In the genomic region with DNA sequence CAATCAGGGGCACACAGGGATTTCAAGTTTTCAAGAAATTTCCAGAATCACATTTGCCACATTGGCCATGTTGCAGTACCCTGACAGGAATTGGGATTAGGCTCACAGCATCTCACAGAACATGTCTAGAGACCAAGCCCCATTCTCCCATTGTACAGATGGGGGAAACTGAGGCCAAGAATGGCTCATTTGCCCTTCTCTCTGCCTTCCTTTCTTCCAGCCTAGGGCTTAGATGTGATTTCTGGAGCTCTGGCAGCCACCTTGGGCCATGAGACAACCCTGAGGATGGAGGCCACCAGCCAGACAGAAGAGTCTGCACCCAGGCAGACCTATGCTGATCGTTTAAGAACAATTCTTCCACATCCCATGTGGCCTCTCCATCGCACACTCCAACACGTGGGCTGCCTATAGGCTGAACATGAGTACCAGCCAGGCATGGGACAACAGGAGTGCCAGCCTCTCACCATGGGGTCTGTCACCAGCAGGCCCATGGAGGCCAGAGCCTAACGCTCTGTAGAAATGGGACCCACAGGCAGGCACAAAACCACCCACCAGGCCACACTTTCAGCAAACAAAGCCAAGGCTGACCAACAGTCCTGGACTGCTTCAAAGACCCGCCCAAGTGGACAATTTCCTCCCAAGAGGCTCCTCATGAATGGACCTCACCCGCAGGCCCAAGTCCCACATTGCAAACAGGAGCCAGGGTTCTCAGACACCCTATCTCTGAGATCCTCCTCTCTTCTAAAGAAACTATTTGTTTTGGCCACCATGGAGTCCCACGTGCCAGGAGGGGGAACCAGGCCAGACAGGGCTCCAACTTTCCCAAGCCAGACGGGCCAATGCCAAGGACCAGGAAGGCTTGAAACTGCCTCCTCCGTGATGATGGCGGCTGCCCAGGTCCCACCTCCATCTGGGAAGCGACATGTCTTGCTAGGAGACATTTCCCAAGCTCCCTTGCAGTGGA, we compare ENCODE assay signal across 2 cellular contexts.
TF ChIP-seq lines count a peak whose summit lies in the region.

No MANE protein-coding gene starts in this region.

TF ChIP-seq in IMR-90, 13 proteins besides CTCF, POLR2A, EP300 and RAD21:
- TF ChIP-seq CEBPB (IDR thresholded peaks at IDR 0.05; ENCODE audit: low read depth, low read length), result no peak
- TF ChIP-seq MAZ (IDR thresholded peaks at IDR 0.05; ENCODE audit: borderline replicate concordance, low read depth, low read length), result no peak
- TF ChIP-seq FOS (IDR thresholded peaks at IDR 0.05; ENCODE audit: low read depth, low read length), result no peak
- TF ChIP-seq RFX5 (IDR thresholded peaks at IDR 0.05; ENCODE audit: low read depth, low read length), result no peak

TF ChIP-seq in GM23338, 12 proteins besides CTCF, POLR2A, EP300 and RAD21:
- TF ChIP-seq NANOG (IDR thresholded peaks at IDR 0.05; ENCODE audit: borderline replicate concordance), result no peak
- no peak for TF ChIP-seq ZNF331 (CRISPR knock-in tag; IDR thresholded peaks at IDR 0.05; ENCODE audit: low read depth)
- TF ChIP-seq STAT1 (IDR thresholded peaks at IDR 0.05; ENCODE audit: unreplicated experiment), result no peak
- TF ChIP-seq REST (IDR thresholded peaks at IDR 0.05; ENCODE audit: unreplicated experiment), result no peak
- no peak for TF ChIP-seq ETS1 (IDR thresholded peaks at IDR 0.05)
- TF ChIP-seq POLR2AphosphoS5 (IDR thresholded peaks at IDR 0.05; ENCODE audit: low read depth), result no peak
- TF ChIP-seq, protein P1, sequence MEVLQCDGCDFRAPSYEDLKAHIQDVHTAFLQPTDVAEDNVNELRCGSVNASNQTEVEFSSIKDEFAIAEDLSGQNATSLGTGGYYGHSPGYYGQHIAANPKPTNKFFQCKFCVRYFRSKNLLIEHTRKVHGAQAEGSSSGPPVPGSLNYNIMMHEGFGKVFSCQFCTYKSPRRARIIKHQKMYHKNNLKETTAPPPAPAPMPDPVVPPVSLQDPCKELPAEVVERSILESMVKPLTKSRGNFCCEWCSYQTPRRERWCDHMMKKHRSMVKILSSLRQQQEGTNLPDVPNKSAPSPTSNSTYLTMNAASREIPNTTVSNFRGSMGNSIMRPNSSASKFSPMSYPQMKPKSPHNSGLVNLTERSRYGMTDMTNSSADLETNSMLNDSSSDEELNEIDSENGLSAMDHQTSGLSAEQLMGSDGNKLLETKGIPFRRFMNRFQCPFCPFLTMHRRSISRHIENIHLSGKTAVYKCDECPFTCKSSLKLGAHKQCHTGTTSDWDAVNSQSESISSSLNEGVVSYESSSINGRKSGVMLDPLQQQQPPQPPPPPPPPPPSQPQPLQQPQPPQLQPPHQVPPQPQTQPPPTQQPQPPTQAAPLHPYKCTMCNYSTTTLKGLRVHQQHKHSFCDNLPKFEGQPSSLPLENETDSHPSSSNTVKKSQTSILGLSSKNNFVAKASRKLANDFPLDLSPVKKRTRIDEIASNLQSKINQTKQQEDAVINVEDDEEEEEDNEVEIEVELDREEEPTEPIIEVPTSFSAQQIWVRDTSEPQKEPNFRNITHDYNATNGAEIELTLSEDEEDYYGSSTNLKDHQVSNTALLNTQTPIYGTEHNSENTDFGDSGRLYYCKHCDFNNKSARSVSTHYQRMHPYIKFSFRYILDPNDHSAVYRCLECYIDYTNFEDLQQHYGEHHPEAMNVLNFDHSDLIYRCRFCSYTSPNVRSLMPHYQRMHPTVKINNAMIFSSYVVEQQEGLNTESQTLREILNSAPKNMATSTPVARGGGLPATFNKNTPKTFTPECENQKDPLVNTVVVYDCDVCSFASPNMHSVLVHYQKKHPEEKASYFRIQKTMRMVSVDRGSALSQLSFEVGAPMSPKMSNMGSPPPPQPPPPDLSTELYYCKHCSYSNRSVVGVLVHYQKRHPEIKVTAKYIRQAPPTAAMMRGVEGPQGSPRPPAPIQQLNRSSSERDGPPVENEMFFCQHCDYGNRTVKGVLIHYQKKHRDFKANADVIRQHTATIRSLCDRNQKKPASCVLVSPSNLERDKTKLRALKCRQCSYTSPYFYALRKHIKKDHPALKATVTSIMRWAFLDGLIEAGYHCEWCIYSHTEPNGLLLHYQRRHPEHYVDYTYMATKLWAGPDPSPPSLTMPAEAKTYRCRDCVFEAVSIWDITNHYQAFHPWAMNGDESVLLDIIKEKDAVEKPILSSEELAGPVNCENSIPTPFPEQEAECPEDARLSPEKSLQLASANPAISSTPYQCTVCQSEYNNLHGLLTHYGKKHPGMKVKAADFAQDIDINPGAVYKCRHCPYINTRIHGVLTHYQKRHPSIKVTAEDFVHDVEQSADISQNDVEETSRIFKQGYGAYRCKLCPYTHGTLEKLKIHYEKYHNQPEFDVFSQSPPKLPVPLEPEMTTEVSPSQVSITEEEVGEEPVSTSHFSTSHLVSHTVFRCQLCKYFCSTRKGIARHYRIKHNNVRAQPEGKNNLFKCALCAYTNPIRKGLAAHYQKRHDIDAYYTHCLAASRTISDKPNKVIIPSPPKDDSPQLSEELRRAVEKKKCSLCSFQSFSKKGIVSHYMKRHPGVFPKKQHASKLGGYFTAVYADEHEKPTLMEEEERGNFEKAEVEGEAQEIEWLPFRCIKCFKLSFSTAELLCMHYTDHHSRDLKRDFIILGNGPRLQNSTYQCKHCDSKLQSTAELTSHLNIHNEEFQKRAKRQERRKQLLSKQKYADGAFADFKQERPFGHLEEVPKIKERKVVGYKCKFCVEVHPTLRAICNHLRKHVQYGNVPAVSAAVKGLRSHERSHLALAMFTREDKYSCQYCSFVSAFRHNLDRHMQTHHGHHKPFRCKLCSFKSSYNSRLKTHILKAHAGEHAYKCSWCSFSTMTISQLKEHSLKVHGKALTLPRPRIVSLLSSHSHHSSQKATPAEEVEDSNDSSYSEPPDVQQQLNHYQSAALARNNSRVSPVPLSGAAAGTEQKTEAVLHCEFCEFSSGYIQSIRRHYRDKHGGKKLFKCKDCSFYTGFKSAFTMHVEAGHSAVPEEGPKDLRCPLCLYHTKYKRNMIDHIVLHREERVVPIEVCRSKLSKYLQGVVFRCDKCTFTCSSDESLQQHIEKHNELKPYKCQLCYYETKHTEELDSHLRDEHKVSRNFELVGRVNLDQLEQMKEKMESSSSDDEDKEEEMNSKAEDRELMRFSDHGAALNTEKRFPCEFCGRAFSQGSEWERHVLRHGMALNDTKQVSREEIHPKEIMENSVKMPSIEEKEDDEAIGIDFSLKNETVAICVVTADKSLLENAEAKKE (CRISPR knock-in tag; IDR thresholded peaks at IDR 0.05), result no peak
- TF ChIP-seq EZH2 (IDR thresholded peaks at IDR 0.05; ENCODE audit: low read depth, unreplicated experiment), result no peak
- no peak for TF ChIP-seq ZNF114 (CRISPR knock-in tag; IDR thresholded peaks at IDR 0.05)
- no peak for TF ChIP-seq JUNB (IDR thresholded peaks at IDR 0.05; ENCODE audit: unreplicated experiment)
- TF ChIP-seq EZH2phosphoT487 (IDR thresholded peaks at IDR 0.05; ENCODE audit: unreplicated experiment), result no peak
- no peak for TF ChIP-seq CREB1 (CRISPR knock-in tag; IDR thresholded peaks at IDR 0.05; ENCODE audit: low read depth)
